In the genomic region with DNA sequence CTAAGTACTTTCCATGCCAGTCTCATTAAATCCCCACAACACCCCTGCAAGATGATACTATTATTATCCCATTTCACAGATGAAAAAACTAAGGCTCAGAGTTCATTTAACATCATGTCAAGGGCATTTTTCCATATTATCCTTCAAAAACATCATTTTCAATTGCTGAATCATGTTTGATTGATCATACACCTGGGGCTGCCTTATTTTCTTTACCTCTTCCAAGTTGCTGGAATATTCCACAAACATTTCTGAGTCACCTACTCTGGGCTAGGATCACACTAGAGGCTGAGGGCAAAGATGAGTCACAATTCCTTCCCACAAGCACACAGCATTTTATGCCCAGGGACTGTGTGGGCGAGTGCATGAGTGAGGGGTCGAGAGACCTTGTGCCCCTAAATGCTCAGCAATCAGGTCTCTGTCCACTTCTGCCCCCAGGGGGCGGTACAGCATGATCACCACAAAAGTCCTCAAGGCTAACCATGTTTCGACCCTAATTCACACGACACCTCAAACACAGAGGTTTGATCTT, we compare ENCODE assay signal across 8 cellular contexts. TPM values are rescaled to one million over a fixed set of nuclear protein-coding genes. Genes with fewer than 3 reads are reported as not detected.
A peak's percentile ranks its signal among the peaks of the same experiment; 100 is the strongest.
DNase-seq lines count a peak whose midpoint lies in the region; ATAC-seq lines count a peak whose summit lies in the region.

No MANE protein-coding gene starts in this region.

- peaks cover 32% of the 10 kb centered on the region for H3K4me1 ChIP-seq in GM23248 (ENCODE audit: insufficient read depth)

- 48 to 55% methylated on average over 5 of the region's 5 CpGs for WGBS in GM23248 (ENCODE audit: low coverage in 1 of 2, low lambda C conversion rate in 2 of 2, missing lambda C conversion rate in 2 of 2), 2 experiments

- no peak overlapping the region for H3K27ac Mint-ChIP-seq in T-helper 17 cell
- H3K27ac Mint-ChIP-seq in naive thymus-derived CD8-positive, alpha-beta T cell: peak overlapping the region in 7 of 10 donors; percentile 11 to 71 (median 22)

- peak overlapping the region; percentile 11; the same call in 1 of the 2 replicates for H2AFZ ChIP-seq in GM23248

- H3F3A ChIP-seq in GM23248 (ENCODE audit: insufficient read depth): peaks cover 27% of the 10 kb centered on the region

- peaks cover 3% of the 10 kb centered on the region for H3K36me3 Mint-ChIP-seq in T-helper 17 cell (ENCODE audit: low read depth)
- H3K36me3 Mint-ChIP-seq in naive thymus-derived CD8-positive, alpha-beta T cell: no peaks in the 10 kb centered on the region

- H3K9me2 ChIP-seq in GM23248 (ENCODE audit: insufficient read depth): no peaks in the 10 kb centered on the region

- ATAC-seq in T-helper 17 cell: peak; percentile 37
- ATAC-seq in naive thymus-derived CD8-positive, alpha-beta T cell: peak; percentile 27 to 33
- ATAC-seq in GM19463 (IDR thresholded peaks at IDR 0.05; ENCODE audit: unreplicated experiment): no peak
- no peak for ATAC-seq in HG03469 (IDR thresholded peaks at IDR 0.05; ENCODE audit: unreplicated experiment)
- ATAC-seq in HG02884 (IDR thresholded peaks at IDR 0.05; ENCODE audit: unreplicated experiment): no peak

- peaks cover 0 to 9% (median 0%) of the 10 kb centered on the region in 9 donors for H3K9me3 Mint-ChIP-seq in naive thymus-derived CD8-positive, alpha-beta T cell

- POLR2A ChIA-PET in naive thymus-derived CD8-positive, alpha-beta T cell (lab: Charles Lee): interaction anchor here (0.7 to 11.3 kb wide), 3 partner anchors 9 to 36 kb away, joined by 3 to 233 read pairs (median 4); a partner anchor contains a TSS

- H3K79me2 ChIP-seq in GM23248 (ENCODE audit: insufficient read depth): no peaks in the 10 kb centered on the region

- in situ Hi-C loops in GM23248 (cut with MboI): no loop called here

- no peak overlapping the region for H3K4me3 ChIP-seq in GM23248

- peak overlapping the region; percentile 78 for H3K27ac ChIP-seq in GM23248

- peak overlapping the region; percentile 22; the same call in 1 of the 2 replicates for H3K9ac ChIP-seq in GM23248

- no peaks in the 10 kb centered on the region for H3K36me3 ChIP-seq in GM23248 (ENCODE audit: low read depth)

- no peaks in the 10 kb centered on the region for H3K27me3 Mint-ChIP-seq in T-helper 17 cell
- no peaks in the 10 kb centered on the region for H3K27me3 Mint-ChIP-seq in naive thymus-derived CD8-positive, alpha-beta T cell

- H3K4me1 Mint-ChIP-seq in T-helper 17 cell: peaks cover 24% of the 10 kb centered on the region
- peaks cover 14 to 39% (median 23%) of the 10 kb centered on the region in 4 donors for H3K4me1 Mint-ChIP-seq in naive thymus-derived CD8-positive, alpha-beta T cell

- no peaks in the 10 kb centered on the region for H3K27me3 ChIP-seq in GM23248 (replicated peaks; ENCODE audit: insufficient read depth)

- DNase-seq in AG08395 (ENCODE audit: low spot score) (peak; percentile 85), GM23248 (peak; percentile 94), T-helper 17 cell (peak; percentile 28 to 38 (median 34))
- peak; percentile 38 for DNase-seq in central memory CD4-positive, alpha-beta T cell
- peak in 9 of 10 donors; percentile 13 to 75 (median 44) for DNase-seq in naive thymus-derived CD8-positive, alpha-beta T cell

- H4K20me1 ChIP-seq in GM23248 (ENCODE audit: insufficient read depth): no peaks in the 10 kb centered on the region

- H3K9me3 ChIP-seq in GM23248 (ENCODE audit: low read depth) (no peaks in the 10 kb centered on the region), T-helper 17 cell (ENCODE audit: control insufficient read depth, low read length, poor library complexity, severe bottlenecking) (peaks cover 3% of the 10 kb centered on the region)

- H3K4me2 ChIP-seq in GM23248 (ENCODE audit: unreplicated experiment): peak overlapping the region; percentile 11

- no peak overlapping the region for H3K4me3 Mint-ChIP-seq in T-helper 17 cell
- no peak overlapping the region for H3K4me3 Mint-ChIP-seq in naive thymus-derived CD8-positive, alpha-beta T cell

RNA-seq across cellular contexts. Expression of a gene that starts 14.1 kb away (rescaled TPM):
- 58.6 and 93.2 TPM in 2 replicates for total RNA-seq in GM23248 (2014; rRNA removed; shearing (Covaris generic))
- 55.5 and 58.1 TPM in 2 replicates for polyA plus RNA-seq in GM23248 (2016; fragmentation: Nextera tagmentation; extraction: Ambion mirVana)
- 1 to 10 TPM; 3.9 to 5.0 TPM for total RNA-seq in T-helper 17 cell
- total RNA-seq in naive thymus-derived CD8-positive, alpha-beta T cell: under 1 TPM; 0.26 to 0.77 TPM
- under 1 TPM in 2 of 3 donors, not detected in 1; 0.06 to 0.21 TPM for polyA plus RNA-seq in naive thymus-derived CD8-positive, alpha-beta T cell

RNA-seq across cellular contexts. Expression of a gene that starts 21.7 kb away (rescaled TPM):
- total RNA-seq in GM23248 (2014; rRNA removed; shearing (Covaris generic)): 4.4 and 6.1 TPM in 2 replicates
- 6.2 and 6.7 TPM in 2 replicates for polyA plus RNA-seq in GM23248 (2016; fragmentation: Nextera tagmentation; extraction: Ambion mirVana)
- 100 to 1,000 TPM in 1 of 2 donors, 10 to 100 TPM in 1; 91.3 to 131 TPM for total RNA-seq in T-helper 17 cell
- 100 to 1,000 TPM; 157 to 163 TPM for total RNA-seq in naive thymus-derived CD8-positive, alpha-beta T cell
- polyA plus RNA-seq in naive thymus-derived CD8-positive, alpha-beta T cell: 100 to 1,000 TPM; 453 to 720 (median 520) TPM

RNA-seq across cellular contexts. Expression of a gene that starts 49.6 kb away (rescaled TPM):
- total RNA-seq in GM23248 (2014; rRNA removed; shearing (Covaris generic)): 145 and 159 TPM in 2 replicates
- polyA plus RNA-seq in GM23248 (2016; fragmentation: Nextera tagmentation; extraction: Ambion mirVana): 237 and 240 TPM in 2 replicates
- total RNA-seq in T-helper 17 cell: 100 to 1,000 TPM; 139 to 177 TPM
- total RNA-seq in naive thymus-derived CD8-positive, alpha-beta T cell: 100 to 1,000 TPM; 176 to 184 TPM
- polyA plus RNA-seq in naive thymus-derived CD8-positive, alpha-beta T cell: 100 to 1,000 TPM; 287 to 373 (median 324) TPM

RNA-seq across cellular contexts. Expression of a gene that starts 51.0 kb away (rescaled TPM):
- 29.7 and 34.0 TPM in 2 replicates for total RNA-seq in GM23248 (2014; rRNA removed; shearing (Covaris generic))
- 20.5 and 20.8 TPM in 2 replicates for polyA plus RNA-seq in GM23248 (2016; fragmentation: Nextera tagmentation; extraction: Ambion mirVana)
- 100 to 1,000 TPM in 1 of 2 donors, 10 to 100 TPM in 1; 85.3 to 107 TPM for total RNA-seq in T-helper 17 cell
- total RNA-seq in naive thymus-derived CD8-positive, alpha-beta T cell: 10 to 100 TPM; 93.4 to 95.7 TPM
- polyA plus RNA-seq in naive thymus-derived CD8-positive, alpha-beta T cell: 10 to 100 TPM; 33.3 to 36.6 (median 36.1) TPM

Comparison
In these comparisons a context has a peak if more than half of its experiments do, and no peak if none do; other contexts are left out.
1. DNase-seq: peak in every context shown above with its lines; median percentile 94 in GM23248; 85 in AG08395; 44 in naive thymus-derived CD8-positive, alpha-beta T cell; 38 in central memory CD4-positive, alpha-beta T cell; 34 in T-helper 17 cell.
2. ATAC-seq: peak in T-helper 17 cell (single experiment) and naive thymus-derived CD8-positive, alpha-beta T cell (2 of 2); none in GM19463 (single experiment), HG03469 (single experiment) and HG02884 (single experiment).
3. RNA of a gene that starts 21.7 kb away (total RNA-seq): 157 to 163 TPM in naive thymus-derived CD8-positive, alpha-beta T cell and 91.3 to 131 TPM in T-helper 17 cell; 4.4 to 6.1 TPM in GM23248; every median in the first group is over 10 times any median in the second.